Comparison of ENCODE assay signal across 1 cellular context in the genomic region with DNA sequence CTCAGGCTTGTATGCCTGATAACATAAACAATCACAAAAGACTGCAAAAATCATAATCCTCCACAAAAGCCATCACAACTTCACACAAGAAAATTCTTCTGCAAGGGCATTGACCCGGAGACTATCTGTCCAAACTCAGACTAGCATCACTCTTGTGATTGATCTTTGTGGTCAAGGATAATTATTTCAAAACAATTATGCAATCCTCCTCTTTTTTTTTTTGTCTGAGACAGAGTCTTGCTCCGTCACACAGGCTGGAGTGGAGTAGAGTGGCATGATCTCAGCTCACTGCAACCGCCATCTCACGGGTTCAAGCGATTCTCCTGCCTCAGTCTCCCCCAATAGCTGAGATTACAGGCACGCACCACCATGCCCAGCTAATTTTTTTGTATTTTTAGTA.
A peak's percentile ranks its signal among the peaks of the same experiment; 100 is the strongest.
TF ChIP-seq lines count a peak whose summit lies in the region.

No MANE protein-coding gene starts in this region.

TF ChIP-seq in HepG2, 621 proteins besides CTCF, POLR2A, EP300 and RAD21:
- TF ChIP-seq, protein P1, sequence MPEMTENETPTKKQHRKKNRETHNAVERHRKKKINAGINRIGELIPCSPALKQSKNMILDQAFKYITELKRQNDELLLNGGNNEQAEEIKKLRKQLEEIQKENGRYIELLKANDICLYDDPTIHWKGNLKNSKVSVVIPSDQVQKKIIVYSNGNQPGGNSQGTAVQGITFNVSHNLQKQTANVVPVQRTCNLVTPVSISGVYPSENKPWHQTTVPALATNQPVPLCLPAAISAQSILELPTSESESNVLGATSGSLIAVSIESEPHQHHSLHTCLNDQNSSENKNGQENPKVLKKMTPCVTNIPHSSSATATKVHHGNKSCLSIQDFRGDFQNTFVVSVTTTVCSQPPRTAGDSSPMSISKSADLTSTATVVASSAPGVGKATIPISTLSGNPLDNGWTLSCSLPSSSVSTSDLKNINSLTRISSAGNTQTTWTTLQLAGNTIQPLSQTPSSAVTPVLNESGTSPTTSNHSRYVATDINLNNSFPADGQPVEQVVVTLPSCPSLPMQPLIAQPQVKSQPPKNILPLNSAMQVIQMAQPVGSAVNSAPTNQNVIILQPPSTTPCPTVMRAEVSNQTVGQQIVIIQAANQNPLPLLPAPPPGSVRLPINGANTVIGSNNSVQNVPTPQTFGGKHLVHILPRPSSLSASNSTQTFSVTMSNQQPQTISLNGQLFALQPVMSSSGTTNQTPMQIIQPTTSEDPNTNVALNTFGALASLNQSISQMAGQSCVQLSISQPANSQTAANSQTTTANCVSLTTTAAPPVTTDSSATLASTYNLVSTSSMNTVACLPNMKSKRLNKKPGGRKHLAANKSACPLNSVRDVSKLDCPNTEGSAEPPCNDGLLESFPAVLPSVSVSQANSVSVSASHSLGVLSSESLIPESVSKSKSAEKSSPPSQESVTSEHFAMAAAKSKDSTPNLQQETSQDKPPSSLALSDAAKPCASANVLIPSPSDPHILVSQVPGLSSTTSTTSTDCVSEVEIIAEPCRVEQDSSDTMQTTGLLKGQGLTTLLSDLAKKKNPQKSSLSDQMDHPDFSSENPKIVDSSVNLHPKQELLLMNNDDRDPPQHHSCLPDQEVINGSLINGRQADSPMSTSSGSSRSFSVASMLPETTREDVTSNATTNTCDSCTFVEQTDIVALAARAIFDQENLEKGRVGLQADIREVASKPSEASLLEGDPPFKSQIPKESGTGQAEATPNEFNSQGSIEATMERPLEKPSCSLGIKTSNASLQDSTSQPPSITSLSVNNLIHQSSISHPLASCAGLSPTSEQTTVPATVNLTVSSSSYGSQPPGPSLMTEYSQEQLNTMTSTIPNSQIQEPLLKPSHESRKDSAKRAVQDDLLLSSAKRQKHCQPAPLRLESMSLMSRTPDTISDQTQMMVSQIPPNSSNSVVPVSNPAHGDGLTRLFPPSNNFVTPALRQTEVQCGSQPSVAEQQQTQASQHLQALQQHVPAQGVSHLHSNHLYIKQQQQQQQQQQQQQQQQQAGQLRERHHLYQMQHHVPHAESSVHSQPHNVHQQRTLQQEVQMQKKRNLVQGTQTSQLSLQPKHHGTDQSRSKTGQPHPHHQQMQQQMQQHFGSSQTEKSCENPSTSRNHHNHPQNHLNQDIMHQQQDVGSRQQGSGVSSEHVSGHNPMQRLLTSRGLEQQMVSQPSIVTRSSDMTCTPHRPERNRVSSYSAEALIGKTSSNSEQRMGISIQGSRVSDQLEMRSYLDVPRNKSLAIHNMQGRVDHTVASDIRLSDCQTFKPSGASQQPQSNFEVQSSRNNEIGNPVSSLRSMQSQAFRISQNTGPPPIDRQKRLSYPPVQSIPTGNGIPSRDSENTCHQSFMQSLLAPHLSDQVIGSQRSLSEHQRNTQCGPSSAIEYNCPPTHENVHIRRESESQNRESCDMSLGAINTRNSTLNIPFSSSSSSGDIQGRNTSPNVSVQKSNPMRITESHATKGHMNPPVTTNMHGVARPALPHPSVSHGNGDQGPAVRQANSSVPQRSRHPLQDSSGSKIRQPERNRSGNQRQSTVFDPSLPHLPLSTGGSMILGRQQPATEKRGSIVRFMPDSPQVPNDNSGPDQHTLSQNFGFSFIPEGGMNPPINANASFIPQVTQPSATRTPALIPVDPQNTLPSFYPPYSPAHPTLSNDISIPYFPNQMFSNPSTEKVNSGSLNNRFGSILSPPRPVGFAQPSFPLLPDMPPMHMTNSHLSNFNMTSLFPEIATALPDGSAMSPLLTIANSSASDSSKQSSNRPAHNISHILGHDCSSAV (CRISPR knock-in tag; IDR thresholded peaks at IDR 0.05; ENCODE audit: borderline replicate concordance): no peak
- TF ChIP-seq, protein P2, sequence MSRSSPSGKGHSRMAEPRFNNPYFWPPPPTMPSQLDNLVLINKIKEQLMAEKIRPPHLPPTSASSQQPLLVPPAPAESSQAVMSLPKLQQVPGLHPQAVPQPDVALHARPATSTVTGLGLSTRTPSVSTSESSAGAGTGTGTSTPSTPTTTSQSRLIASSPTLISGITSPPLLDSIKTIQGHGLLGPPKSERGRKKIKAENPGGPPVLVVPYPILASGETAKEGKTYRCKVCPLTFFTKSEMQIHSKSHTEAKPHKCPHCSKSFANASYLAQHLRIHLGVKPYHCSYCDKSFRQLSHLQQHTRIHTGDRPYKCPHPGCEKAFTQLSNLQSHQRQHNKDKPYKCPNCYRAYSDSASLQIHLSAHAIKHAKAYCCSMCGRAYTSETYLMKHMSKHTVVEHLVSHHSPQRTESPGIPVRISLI (CRISPR knock-in tag; IDR thresholded peaks at IDR 0.05; ENCODE audit: borderline replicate concordance): peak; percentile 66
- TF ChIP-seq CEBPB (IDR thresholded peaks at IDR 0.05; ENCODE audit: borderline replicate concordance, low read depth, low read length) (peak; percentile 41; the same call in 1 of the 2 replicates), ZFP36L1 (CRISPR knock-in tag; IDR thresholded peaks at IDR 0.05) (no peak), ZNF883 (CRISPR knock-in tag; IDR thresholded peaks at IDR 0.05; ENCODE audit: not compliant biosample characterization) (no peak)
